15 cellular contexts compared by ENCODE assay signal in the genomic region with DNA sequence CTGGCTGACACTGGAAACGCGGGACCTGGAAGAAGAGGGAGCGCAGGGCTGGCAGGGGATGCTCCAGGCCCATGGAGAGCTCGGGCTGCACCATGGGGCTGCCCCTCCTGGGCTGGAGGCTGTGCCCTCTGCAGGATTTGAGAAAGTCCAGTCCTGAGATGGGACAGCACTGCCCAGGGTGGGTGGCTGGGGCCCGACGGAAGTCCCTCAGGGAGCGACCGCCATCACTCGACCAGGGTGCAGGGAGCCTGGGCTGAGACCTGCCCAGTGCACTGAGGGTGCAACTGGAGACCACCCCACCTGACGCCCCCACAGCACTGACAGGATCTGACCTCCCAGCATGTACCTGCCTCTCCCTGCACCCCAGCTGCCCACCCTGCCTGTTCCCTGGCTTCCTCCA. TPM values are rescaled to one million over a fixed set of nuclear protein-coding genes. Genes with fewer than 3 reads are reported as not detected.
"Had no signal": no experiment of that assay in that cellular context is flagged by ENCODE, and none has a peak within 500 bp of the region (broad histone marks: within the 10 kb centered on the region; RNA-seq: fewer than 3 reads in every experiment).

No MANE protein-coding gene starts in this region.

RNA-seq across cellular contexts. Expression of gene SPATA31C1, which starts 7.1 kb away (rescaled TPM):
- total RNA-seq: stomach, subcutaneous adipose tissue, suprapubic skin, temporal lobe, thoracic aorta, thyroid gland, tibial nerve, transverse colon, upper lobe of left lung, upper lobe of right lung, ureter, vagina had no signal
- polyA plus RNA-seq: stomach, thymus, urinary bladder had no signal

RNA-seq across cellular contexts. Expression of gene SPATA31E1, which starts 42.2 kb away (rescaled TPM):
- total RNA-seq: stomach, subcutaneous adipose tissue, suprapubic skin, temporal lobe, thoracic aorta, tibial nerve, transverse colon, upper lobe of left lung, upper lobe of right lung, ureter, urinary bladder, uterus, vagina had no signal
- polyA plus RNA-seq: stomach had no signal
